7 cellular contexts compared by ENCODE assay signal in genomic region chr9:128094166-128094949, GRCh38.
A peak's percentile ranks its signal among the peaks of the same experiment; 100 is the strongest.
DNase-seq lines count a peak whose midpoint lies in the region; ATAC-seq, FAIRE-seq and TF ChIP-seq lines count a peak whose summit lies in the region.

No MANE protein-coding gene starts in this region.

- peaks cover 9% of the 10 kb centered on the region for H3K36me3 ChIP-seq in WERI-Rb-1

- peak overlapping the region; percentile 50 for H3K27ac ChIP-seq in WERI-Rb-1

- peak; percentile 82 for ATAC-seq in GM18519 (IDR thresholded peaks at IDR 0.05; ENCODE audit: low FRiP score, unreplicated experiment)
- ATAC-seq in HG03039 (IDR thresholded peaks at IDR 0.05; ENCODE audit: unreplicated experiment) = peak; percentile 90

- H3K4me3 ChIP-seq in WERI-Rb-1 (ENCODE audit: low read depth, low read length) (no peak overlapping the region), cardiac fibroblast (replicated peaks in 1 of 2; ENCODE audit: low read depth in 2 of 2, low read length in 2 of 2) (peak overlapping the region in 1 of 2 donors; percentile 22)

- no peaks in the 10 kb centered on the region for H3K9me3 ChIP-seq in WERI-Rb-1 (ENCODE audit: severe bottlenecking)

- TF ChIP-seq CTCF in WERI-Rb-1 (IDR thresholded peaks at IDR 0.05; ENCODE audit: low read depth, low read length) = no peak
- no peak for TF ChIP-seq CTCF in cardiac fibroblast (IDR thresholded peaks at IDR 0.05; ENCODE audit: low read depth, low read length)

- no peaks in the 10 kb centered on the region for H3K27me3 ChIP-seq in WERI-Rb-1 (ENCODE audit: insufficient read depth, low read depth, severe bottlenecking)

- FAIRE-seq in islet of Langerhans (lab: Jason Lieb, UNC) = peak; percentile 9

- DNase-seq in NCI-H2107 treated with DMSO at 0.1 percent for 48 hours (lab: John Stamatoyannopoulos, UW; ENCODE audit: unreplicated experiment) = peak; percentile 89
- DNase-seq in WERI-Rb-1 = peak; percentile 73
- DNase-seq in cardiac fibroblast (ENCODE audit: low read depth in 2 of 2) = peak; percentile 99
- peak; percentile 79 for DNase-seq in smooth muscle cell of the brain vasculature (ENCODE audit: low read depth, low spot score)
